9 cellular contexts compared by ENCODE assay signal in genomic region chr5:150780816-150781221, GRCh38. TPM values are rescaled to one million over a fixed set of nuclear protein-coding genes. Genes with fewer than 3 reads are reported as not detected.
A peak's percentile ranks its signal among the peaks of the same experiment; 100 is the strongest.
DNase-seq lines count a peak whose midpoint lies in the region; ATAC-seq and FAIRE-seq lines count a peak whose summit lies in the region.
"Had no signal": no experiment of that assay in that cellular context is flagged by ENCODE, and none has a peak within 500 bp of the region (broad histone marks: within the 10 kb centered on the region; RNA-seq: fewer than 3 reads in every experiment).

No MANE protein-coding gene starts in this region.

- ATAC-seq in esophagus mucosa = peak; percentile 82
- ATAC-seq in GM18502 (IDR thresholded peaks at IDR 0.05; ENCODE audit: poor library complexity, unreplicated experiment) = no peak

- peak overlapping the region; percentile 94 for H3K4me2 ChIP-seq in skeletal muscle satellite cell (ENCODE audit: low read length)

- H3K4me3 ChIP-seq in skeletal muscle satellite cell (ENCODE audit: low read length) = peak overlapping the region; percentile 88

- peaks cover 61% of the 10 kb centered on the region for H3K4me1 ChIP-seq in skeletal muscle satellite cell (ENCODE audit: control insufficient read depth, insufficient read depth, low read length)

- DNase-seq in GM04503 (ENCODE audit: low read depth) (peak; percentile 85), RCC 7860 (ENCODE audit: low spot score) (peak; percentile 96), pons (ENCODE audit: low spot score) (no peak), NCI-H1092 treated with DMSO at 0.1 percent for 48 hours (lab: John Stamatoyannopoulos, UW) (no peak), COLO668 (lab: John Stamatoyannopoulos, UW; ENCODE audit: unreplicated experiment) (no peak)
- DNase-seq: NCI-H146 had no signal

- no peaks in the 10 kb centered on the region for H3K27me3 ChIP-seq in skeletal muscle satellite cell (ENCODE audit: control insufficient read depth, insufficient read depth, low read length)

- FAIRE-seq in RCC 7860 (lab: Jason Lieb, UNC) = no peak

- H3K36me3 ChIP-seq in skeletal muscle satellite cell (ENCODE audit: insufficient read depth, low read length) = peaks cover 11% of the 10 kb centered on the region

- H3K9ac ChIP-seq in skeletal muscle satellite cell (ENCODE audit: low read depth, low read length) = peak overlapping the region; percentile 94

- H3K9me3 ChIP-seq in skeletal muscle satellite cell (replicated peaks; ENCODE audit: low read length) = no peaks in the 10 kb centered on the region

RNA-seq across cellular contexts. Expression of gene SMIM3, which starts 2.3 kb away (rescaled TPM):
- total RNA-seq in esophagus mucosa = 17.0 TPM
- 136 and 155 TPM in 2 replicates for total RNA-seq in skeletal muscle satellite cell (2012; rRNA removed)

RNA-seq across cellular contexts. Expression of gene DCTN4, which starts 22.0 kb away (rescaled TPM):
- total RNA-seq in esophagus mucosa = 49.4 TPM
- 59.6 and 62.6 TPM in 2 replicates for total RNA-seq in skeletal muscle satellite cell (2012; rRNA removed)

Comparison
In these comparisons a context has a peak if more than half of its experiments do, and no peak if none do; other contexts are left out.
1. DNase-seq: peak in GM04503 (single experiment) and RCC 7860 (single experiment); none in pons (single experiment), NCI-H1092 treated with DMSO at 0.1 percent for 48 hours (single experiment) and COLO668 (single experiment).